In the genomic region with DNA sequence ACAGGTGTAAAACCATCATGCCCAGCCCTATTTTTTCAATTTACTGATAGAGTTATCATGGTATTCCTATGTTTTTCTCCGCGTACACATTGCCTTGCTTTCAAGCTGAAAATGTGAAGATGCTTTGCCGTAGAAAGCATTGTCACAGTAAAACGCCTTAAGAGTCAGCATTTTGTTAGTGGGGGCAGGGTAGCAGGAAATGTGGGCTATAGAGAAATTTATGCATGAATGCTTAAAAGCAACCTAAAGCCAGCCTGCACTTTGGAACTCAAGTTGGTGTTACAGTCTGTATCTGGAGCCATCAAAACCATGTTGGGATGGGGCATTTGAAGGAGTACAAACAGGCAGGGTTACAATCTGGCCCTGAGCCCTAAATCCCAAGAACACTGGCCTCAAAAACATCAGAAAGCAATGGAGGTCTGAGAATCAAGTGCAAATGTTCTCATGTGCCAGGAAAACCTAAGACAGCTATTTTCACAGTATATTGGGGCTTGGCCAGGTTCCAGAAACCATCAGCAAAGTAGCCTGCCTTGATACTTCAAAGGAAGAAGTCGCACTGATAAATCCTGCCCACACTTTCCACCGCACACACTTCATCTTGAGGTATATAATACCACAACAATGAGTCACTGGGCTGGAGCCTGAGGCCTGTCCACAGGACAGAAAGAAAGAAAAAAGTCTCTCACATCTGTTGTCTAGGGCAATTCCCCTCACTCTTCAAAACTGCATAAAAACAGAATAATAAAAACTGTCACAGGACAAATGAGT, we compare ENCODE assay signal across 8 cellular contexts.
DNase-seq lines count a peak whose midpoint lies in the region; ATAC-seq and TF ChIP-seq lines count a peak whose summit lies in the region.

No MANE protein-coding gene starts in this region.

- peaks cover 5% of the 10 kb centered on the region for H3K27me3 Mint-ChIP-seq in GM23338 (ENCODE audit: insufficient read depth, low read depth, poor library complexity)

- H3K79me2 ChIP-seq in GM23338 (replicated peaks; ENCODE audit: insufficient read depth), result no peaks in the 10 kb centered on the region
- no peaks in the 10 kb centered on the region for H3K79me2 ChIP-seq in MM.1S (ENCODE audit: low read length)
- H3K79me2 ChIP-seq in fibroblast of lung (ENCODE audit: control insufficient read depth, insufficient read depth, low read length), result no peaks in the 10 kb centered on the region

- H3K36me3 ChIP-seq in GM06990 (ENCODE audit: control insufficient read depth, insufficient read depth, low read length) (no peaks in the 10 kb centered on the region), GM23338 (ENCODE audit: insufficient read depth) (no peaks in the 10 kb centered on the region), MM.1S (replicated peaks; ENCODE audit: insufficient read depth, low read length) (no peaks in the 10 kb centered on the region), fibroblast of lung (ENCODE audit: control insufficient read depth, insufficient read depth, low read length) (no peaks in the 10 kb centered on the region), uterus (no peaks in the 10 kb centered on the region)

- H3K27ac Mint-ChIP-seq in GM23338, result no peak overlapping the region

- H3K27me3 ChIP-seq in GM06990 (replicated peaks; ENCODE audit: control insufficient read depth, insufficient read depth, low read length), result no peaks in the 10 kb centered on the region
- no peaks in the 10 kb centered on the region for H3K27me3 ChIP-seq in GM23338 (ENCODE audit: insufficient read depth)
- no peaks in the 10 kb centered on the region for H3K27me3 ChIP-seq in MM.1S (replicated peaks; ENCODE audit: insufficient read depth, low read length)
- no peaks in the 10 kb centered on the region for H3K27me3 ChIP-seq in fibroblast of lung (ENCODE audit: control insufficient read depth, insufficient read depth, low read length)
- no peaks in the 10 kb centered on the region for H3K27me3 ChIP-seq in uterus

- H4K20me1 ChIP-seq in GM23338 (replicated peaks; ENCODE audit: insufficient read depth) (no peaks in the 10 kb centered on the region), MM.1S (ENCODE audit: insufficient read depth, low read length) (no peaks in the 10 kb centered on the region), fibroblast of lung (ENCODE audit: control insufficient read depth, extremely low read depth, insufficient read depth, low read length) (no peaks in the 10 kb centered on the region)

- TF ChIP-seq POLR2A in uterus (IDR thresholded peaks at IDR 0.05), result no peak

- ATAC-seq in GM23338, result no peak

- H2AFZ ChIP-seq in GM23338, result 0 out of 2 replicates have a peak overlapping the region, but pooled peaks have one; percentile 45
- peak overlapping the region; percentile 13; the same call in 1 of the 2 replicates for H2AFZ ChIP-seq in MM.1S (ENCODE audit: low read length)
- H2AFZ ChIP-seq in fibroblast of lung (ENCODE audit: low read length), result no peak overlapping the region

- intact Hi-C loops in uterus (cut with DNase I; ENCODE audit: low total_unique reads), result no loop called here

- TF ChIP-seq CTCF in GM06990 (IDR thresholded peaks at IDR 0.05; ENCODE audit: insufficient read depth, low read length, poor library complexity, severe bottlenecking) (no peak), GM23338 (conservative IDR thresholded peaks at IDR 0.05; ENCODE audit: low read depth in 2 of 2) (no peak), MM.1S (IDR thresholded peaks at IDR 0.05; ENCODE audit: low read length) (no peak), fibroblast of lung (conservative IDR thresholded peaks at IDR 0.05 in 1 of 2, IDR thresholded peaks at IDR 0.05 in 1 of 2; ENCODE audit: low read depth in 1 of 2, low read length in 2 of 2) (no peak), uterus (IDR thresholded peaks at IDR 0.05) (no peak)

- no peak overlapping the region for H3K4me3 ChIP-seq in GM06990 (replicated peaks; ENCODE audit: low read depth, low read length)
- H3K4me3 ChIP-seq in GM23338, result no peak overlapping the region
- no peak overlapping the region for H3K4me3 ChIP-seq in MM.1S (ENCODE audit: low read length)
- no peak overlapping the region for H3K4me3 ChIP-seq in fibroblast of lung (replicated peaks in 1 of 4; ENCODE audit: control extremely low read depth in 1 of 4, insufficient read depth in 1 of 4, low read depth in 3 of 4, low read length in 4 of 4)
- H3K4me3 ChIP-seq in uterus, result no peak overlapping the region

- H3K4me1 Mint-ChIP-seq in GM23338, result peaks cover 8% of the 10 kb centered on the region; the same call in 2 of the 3 replicates

- DNase-seq in GM06990 (ENCODE audit: extremely low read depth, insufficient read length) (peak; percentile 48), GM23338 (ENCODE audit: low spot score) (no peak), MM.1S (peak; percentile 99), fibroblast of lung (ENCODE audit: low read depth in 2 of 2) (peak; percentile 84 to 100), uterus (no peak), GM19240 (ENCODE audit: insufficient read length, low spot score) (no peak)
- peak; percentile 5 to 6 for DNase-seq in activated CD4-positive, alpha-beta T cell treated with anti-CD3 and anti-CD28 coated beads, Interleukin-2, amount 50 U/mL, for 4 hours
- DNase-seq in stimulated activated CD4-positive, alpha-beta T cell treated with anti-CD3 and anti-CD28 coated beads, Interleukin-4, amount 100 ng/mL, for 1 hour, result peak; percentile 15

- H3K9me2 ChIP-seq in GM23338 (ENCODE audit: insufficient read depth) (0 out of 2 replicates have a peak, but pooled peaks cover 8% of the 10 kb centered on the region), MM.1S (replicated peaks; ENCODE audit: insufficient read depth, low read length) (no peaks in the 10 kb centered on the region)

- H3K9me3 Mint-ChIP-seq in GM23338, result no peaks in the 10 kb centered on the region

- H3K9ac ChIP-seq in MM.1S (ENCODE audit: low read length), result no peak overlapping the region
- no peak overlapping the region for H3K9ac ChIP-seq in fibroblast of lung (ENCODE audit: insufficient read depth, low read length)

- no peak overlapping the region for H3K27ac ChIP-seq in GM23338 (ENCODE audit: low read depth)
- H3K27ac ChIP-seq in MM.1S (ENCODE audit: low read length), result peak overlapping the region; percentile 72
- H3K27ac ChIP-seq in fibroblast of lung (ENCODE audit: insufficient read depth, low read length), result no peak overlapping the region
- no peak overlapping the region for H3K27ac ChIP-seq in uterus

- H3K4me3 Mint-ChIP-seq in GM23338, result no peak overlapping the region

- H3F3A ChIP-seq in GM23338 (replicated peaks; ENCODE audit: low read depth) (no peaks in the 10 kb centered on the region), MM.1S (ENCODE audit: insufficient read depth, low read length) (peaks cover 11% of the 10 kb centered on the region)

- peak overlapping the region; percentile 59; the same call in 1 of the 2 replicates for H3K4me2 ChIP-seq in GM23338
- peak overlapping the region; percentile 72 for H3K4me2 ChIP-seq in MM.1S (ENCODE audit: low read depth, low read length)
- H3K4me2 ChIP-seq in fibroblast of lung (ENCODE audit: extremely low read depth, insufficient read depth, low read length), result no peak overlapping the region

- H3K4me1 ChIP-seq in GM23338 (ENCODE audit: insufficient read depth) (no peaks in the 10 kb centered on the region), MM.1S (ENCODE audit: low read length) (peaks cover 14% of the 10 kb centered on the region), fibroblast of lung (ENCODE audit: control insufficient read depth, extremely low read depth, insufficient read depth, low read length) (no peaks in the 10 kb centered on the region), uterus (no peaks in the 10 kb centered on the region)

- H3K9me3 ChIP-seq in MM.1S (replicated peaks; ENCODE audit: insufficient read depth, low read length) (no peaks in the 10 kb centered on the region), fibroblast of lung (ENCODE audit: control insufficient read depth, insufficient read depth, low read depth, low read length) (no peaks in the 10 kb centered on the region), uterus (no peaks in the 10 kb centered on the region)

- no peaks in the 10 kb centered on the region for H3K36me3 Mint-ChIP-seq in GM23338 (ENCODE audit: low read depth)

TF ChIP-seq in GM23338, 12 proteins besides CTCF, POLR2A, EP300 and RAD21 (continues in another document):
- TF ChIP-seq JUNB (IDR thresholded peaks at IDR 0.05; ENCODE audit: unreplicated experiment) (no peak), EZH2phosphoT487 (IDR thresholded peaks at IDR 0.05; ENCODE audit: unreplicated experiment) (no peak), NANOG (IDR thresholded peaks at IDR 0.05; ENCODE audit: borderline replicate concordance) (no peak), ZNF114 (CRISPR knock-in tag; IDR thresholded peaks at IDR 0.05) (no peak), POLR2AphosphoS5 (IDR thresholded peaks at IDR 0.05; ENCODE audit: low read depth) (no peak), CREB1 (CRISPR knock-in tag; IDR thresholded peaks at IDR 0.05; ENCODE audit: low read depth) (no peak)

Comparison
In these comparisons a context has a peak if more than half of its experiments do, and no peak if none do; other contexts are left out.
1. DNase-seq: peak in GM06990 (single experiment), MM.1S (single experiment), activated CD4-positive, alpha-beta T cell treated with anti-CD3 and anti-CD28 coated beads, Interleukin-2, amount 50 U/mL, for 4 hours (2 of 2), fibroblast of lung (2 of 2) and stimulated activated CD4-positive, alpha-beta T cell treated with anti-CD3 and anti-CD28 coated beads, Interleukin-4, amount 100 ng/mL, for 1 hour (single experiment); none in GM23338 (single experiment), uterus (0 of 2) and GM19240 (single experiment).